Comparison of ENCODE assay signal across 1 cellular context in genomic region chr19:38004505-38005223, GRCh38.
TF ChIP-seq lines count a peak whose summit lies in the region.

No MANE protein-coding gene starts in this region.

TF ChIP-seq in HCT116, 20 proteins besides CTCF, POLR2A, EP300 and RAD21 (continued from another document):
- no peak for TF ChIP-seq REST (IDR thresholded peaks at IDR 0.05; ENCODE audit: low read depth)
- TF ChIP-seq ZFX (IDR thresholded peaks at IDR 0.05): no peak
- no peak for TF ChIP-seq SRF (IDR thresholded peaks at IDR 0.05; ENCODE audit: low read depth)
- TF ChIP-seq EGR1 (IDR thresholded peaks at IDR 0.05; ENCODE audit: low read depth): no peak
- no peak for TF ChIP-seq ZNF274 (IDR thresholded peaks at IDR 0.05; ENCODE audit: low read depth, low read length)
- TF ChIP-seq CEBPB (IDR thresholded peaks at IDR 0.05; ENCODE audit: low read depth): peak; percentile 64; the same call in 1 of the 2 replicates
- TF ChIP-seq MAX (IDR thresholded peaks at IDR 0.05): peak; percentile 42; the same call in 1 of the 2 replicates
- TF ChIP-seq SP1 (IDR thresholded peaks at IDR 0.05; ENCODE audit: low read depth): peak; percentile 91
- no peak for TF ChIP-seq ZBTB33 (IDR thresholded peaks at IDR 0.05; ENCODE audit: extremely low read depth, insufficient replicate concordance, low read length)
- TF ChIP-seq JUND (IDR thresholded peaks at IDR 0.05): no peak
- peak; percentile 87 for TF ChIP-seq POLR2AphosphoS5 (IDR thresholded peaks at IDR 0.05; ENCODE audit: low read depth, low read length)
